8 cellular contexts compared by ENCODE assay signal in genomic region chr5:141407790-141408494, GRCh38. TPM values are rescaled to one million over a fixed set of nuclear protein-coding genes. Genes with fewer than 3 reads are reported as not detected.
DNase-seq lines count a peak whose midpoint lies in the region; ATAC-seq and TF ChIP-seq lines count a peak whose summit lies in the region.
"Not testable (repeated sequence)": the region's sequence is repeated elsewhere in the genome, so short reads cannot be mapped to it uniquely, and the experiment has no call there.

PCDHGB6 (plus strand) TSS chr5:141408021; CDS start chr5:141408203, 182 bp downstream.

- H3K4me1 ChIP-seq in mesendoderm (ENCODE audit: control insufficient read depth, low read depth, low read length) = not testable (repeated sequence)
- peaks cover 0 to 10% (median 5%) of the 10 kb centered on the region in 3 donors for H3K4me1 ChIP-seq in skeletal muscle tissue (ENCODE audit: control insufficient read depth in 3 of 3, insufficient read depth in 3 of 3, low read length in 3 of 3)

- H3K4me3 ChIP-seq in mesendoderm (ENCODE audit: low read length) (peak within 1 kb of the TSS; percentile 53), skeletal muscle tissue (ENCODE audit: low read length in 3 of 3) (peak within 1 kb of the TSS; percentile 60 to 65 (median 60))

- not testable (repeated sequence) for H3K27ac ChIP-seq in mesendoderm (ENCODE audit: low read depth, low read length)
- peak within 1 kb of the TSS; percentile 36 for H3K27ac ChIP-seq in skeletal muscle tissue (ENCODE audit: low read depth, low read length)

- H3K4me1 Mint-ChIP-seq in brain = peaks cover 38% of the 10 kb centered on the region
- H3K4me1 Mint-ChIP-seq in glutamatergic neuron (ENCODE audit: low read depth, unreplicated experiment) = not testable (repeated sequence)

- peaks cover 100% of the 10 kb centered on the region for H3K36me3 Mint-ChIP-seq in brain
- H3K36me3 Mint-ChIP-seq in glutamatergic neuron (ENCODE audit: unreplicated experiment) = peaks cover 68% of the 10 kb centered on the region

- ATAC-seq in GM18907 (IDR thresholded peaks at IDR 0.05; ENCODE audit: unreplicated experiment) (peak; percentile 67), HG03342 (IDR thresholded peaks at IDR 0.05; ENCODE audit: unreplicated experiment) (peak; percentile 82)

- H2BK120ac ChIP-seq in mesendoderm (ENCODE audit: low read depth, low read length) = not testable (repeated sequence)

- H2BK15ac ChIP-seq in mesendoderm (replicated peaks; ENCODE audit: low read depth) = not testable (repeated sequence)

- H3K9me3 Mint-ChIP-seq in brain (peaks cover 78 to 98% (median 83%) of the 10 kb centered on the region in 5 experiments), glutamatergic neuron (ENCODE audit: unreplicated experiment) (peaks cover 45% of the 10 kb centered on the region)

- H3K4me3 Mint-ChIP-seq in brain (peak within 1 kb of the TSS; percentile 92 to 97 (median 95)), glutamatergic neuron (ENCODE audit: unreplicated experiment) (peak within 1 kb of the TSS; percentile 93)

- H3K18ac ChIP-seq in mesendoderm (ENCODE audit: low read length) = not testable (repeated sequence)

- H4K5ac ChIP-seq in mesendoderm (ENCODE audit: low read length) = not testable (repeated sequence)

- not testable (repeated sequence) for H3K4ac ChIP-seq in mesendoderm (ENCODE audit: low read depth, low read length)

- WGBS in mesendoderm (ENCODE audit: extremely low coverage, insufficient coverage, low lambda C conversion rate) = no CpG with 5 or more reads among the region's 51 CpGs

- H3K9ac ChIP-seq in mesendoderm (ENCODE audit: low read length) (peak within 1 kb of the TSS; percentile 67), skeletal muscle tissue (ENCODE audit: low read depth in 1 of 3, low read length in 3 of 3) (peak within 1 kb of the TSS in 2 of 3 donors; percentile 55 to 76)

- not testable (repeated sequence) for H3K79me1 ChIP-seq in mesendoderm (ENCODE audit: low read length)

- peak within 1 kb of the TSS; percentile 92 to 100 (median 98) for H3K27ac Mint-ChIP-seq in brain
- H3K27ac Mint-ChIP-seq in glutamatergic neuron (ENCODE audit: unreplicated experiment) = peak within 1 kb of the TSS; percentile 95

- not testable (repeated sequence) for H3K27me3 Mint-ChIP-seq in brain
- peaks cover 17% of the 10 kb centered on the region for H3K27me3 Mint-ChIP-seq in glutamatergic neuron (ENCODE audit: unreplicated experiment)

- H2BK5ac ChIP-seq in mesendoderm (ENCODE audit: low read length) = not testable (repeated sequence)

- H3K36me3 ChIP-seq in mesendoderm (ENCODE audit: control insufficient read depth, insufficient read depth, low read length) = not testable (repeated sequence)
- H3K36me3 ChIP-seq in skeletal muscle tissue (ENCODE audit: control insufficient read depth in 3 of 3, insufficient read depth in 3 of 3, low read length in 3 of 3) = peaks cover 0 to 19% (median 4%) of the 10 kb centered on the region in 3 donors

- H3K4me2 ChIP-seq in mesendoderm (ENCODE audit: low read length) = peak within 1 kb of the TSS; percentile 75

- not testable (repeated sequence) for H2AK5ac ChIP-seq in mesendoderm (ENCODE audit: low read length)

- peak; percentile 90 to 91 for TF ChIP-seq CTCF in brain (conservative IDR thresholded peaks at IDR 0.05)
- TF ChIP-seq CTCF in glutamatergic neuron (IDR thresholded peaks at IDR 0.05; ENCODE audit: partially characterized antibody, unreplicated experiment) = peak; percentile 71

- H4K8ac ChIP-seq in mesendoderm (ENCODE audit: low read depth, low read length) = not testable (repeated sequence)

- H3K9me3 ChIP-seq in skeletal muscle tissue (ENCODE audit: control insufficient read depth in 3 of 3, low read length in 3 of 3) = peaks cover 3 to 30% (median 27%) of the 10 kb centered on the region in 3 donors

- not testable (repeated sequence) for H3K23ac ChIP-seq in mesendoderm (ENCODE audit: low read length)

- DNase-seq in AG08395 (ENCODE audit: low spot score) (peak; percentile 14), glutamatergic neuron (peak; percentile 82), mesendoderm (peak; percentile 84)
- peak; percentile 67 for DNase-seq in activated CD4-positive, alpha-beta T cell treated with anti-CD3 and anti-CD28 coated beads for 48 hours

- peak within 1 kb of the TSS; percentile 80 for H3K56ac ChIP-seq in mesendoderm (ENCODE audit: low read length)

- H3K27me3 ChIP-seq in mesendoderm (ENCODE audit: insufficient read depth, low read length, poor library complexity); skeletal muscle tissue (ENCODE audit: control insufficient read depth in 3 of 3, insufficient read depth in 3 of 3, low read length in 3 of 3): not testable (repeated sequence)

- H3K79me2 ChIP-seq in mesendoderm (ENCODE audit: control insufficient read depth, insufficient read depth, low read length) = not testable (repeated sequence)

RNA-seq across cellular contexts. Expression of gene PCDHGB6, which starts in this region (rescaled TPM):
- 3.8 TPM for polyA plus RNA-seq in brain (ENCODE audit: insufficient read depth, low read depth, low replicate concordance)
- total RNA-seq in glutamatergic neuron (ENCODE audit: unreplicated experiment) = 59.8 TPM
- 2.4 TPM for polyA plus RNA-seq in mesendoderm (2013, experiment 1 of 2)
- 2.6 TPM for polyA plus RNA-seq in mesendoderm (2013, experiment 2 of 2)
- 5.2 TPM for total RNA-seq in skeletal muscle tissue

Comparison
In these comparisons a context has a peak if more than half of its experiments do, and no peak if none do; other contexts are left out.
1. DNase-seq: peak in every context shown above with its lines; median percentile 84 in mesendoderm; 82 in glutamatergic neuron; 67 in activated CD4-positive, alpha-beta T cell treated with anti-CD3 and anti-CD28 coated beads for 48 hours; 14 in AG08395.